Comparison of ENCODE assay signal across 12 cellular contexts in the genomic region with DNA sequence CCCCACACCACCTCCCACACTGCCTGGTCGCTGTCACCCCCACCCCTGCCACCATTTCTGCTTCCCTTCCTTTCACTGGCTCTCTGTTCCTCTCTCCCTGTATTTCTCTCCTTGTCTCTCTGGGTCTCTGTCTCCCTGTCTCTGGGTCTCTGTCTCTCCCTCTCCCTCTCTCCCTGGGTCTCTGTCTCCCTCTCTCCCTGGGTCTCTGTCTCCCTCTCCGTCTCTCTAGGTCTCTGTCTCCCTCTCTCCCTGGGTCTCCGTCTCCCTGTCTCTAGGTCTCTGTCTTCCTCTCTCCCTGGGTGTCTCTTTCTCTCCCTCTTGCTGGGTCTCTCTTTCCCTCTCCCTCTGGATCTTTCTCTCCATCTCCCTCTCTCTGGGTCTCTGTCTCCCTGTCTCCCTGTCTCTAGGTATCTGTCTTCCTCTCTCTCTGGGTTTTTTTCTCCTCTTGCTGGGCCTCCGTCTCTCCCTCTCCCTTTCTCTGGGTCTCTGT. TPM values are rescaled to one million over a fixed set of nuclear protein-coding genes. Genes with fewer than 3 reads are reported as not detected.
DNase-seq lines count a peak whose midpoint lies in the region; ATAC-seq and TF ChIP-seq lines count a peak whose summit lies in the region.
"Had no signal": no experiment of that assay in that cellular context is flagged by ENCODE, and none has a peak within 500 bp of the region (broad histone marks: within the 10 kb centered on the region; RNA-seq: fewer than 3 reads in every experiment).

No MANE protein-coding gene starts in this region.

- H3K4me3 Mint-ChIP-seq in activated T-helper 17 cell treated with anti-CD3 and anti-CD28 coated beads, Interleukin-2, amount 50 U/mL, for 72 hours, result no peak overlapping the region
- no peak overlapping the region for H3K4me3 Mint-ChIP-seq in glutamatergic neuron (ENCODE audit: unreplicated experiment)
- H3K4me3 Mint-ChIP-seq: neural crest cell had no signal

- TF ChIP-seq POLR2A in spleen (IDR thresholded peaks at IDR 0.05), result no peak
- TF ChIP-seq POLR2A in Peyer's patch (IDR thresholded peaks at IDR 0.05), result no peak

- no peaks in the 10 kb centered on the region for H3K36me3 Mint-ChIP-seq in activated T-helper 17 cell treated with anti-CD3 and anti-CD28 coated beads, Interleukin-2, amount 50 U/mL, for 72 hours (ENCODE audit: low read depth)
- H3K36me3 Mint-ChIP-seq in glutamatergic neuron (ENCODE audit: unreplicated experiment), result peaks cover 6% of the 10 kb centered on the region

- H2AFZ ChIP-seq in MM.1S (ENCODE audit: low read length), result no peak overlapping the region
- H2AFZ ChIP-seq in hepatocyte, result no peak overlapping the region

- no peaks in the 10 kb centered on the region; a peak in 1 of 22 replicates for H3K36me3 ChIP-seq in BLaER1 treated with 17β-estradiol and CSF1 and Interleukin-3, amounts not matched to agents 10 nM and 100 nM
- H3K36me3 ChIP-seq in spleen (peaks cover 0 to 6% (median 0%) of the 10 kb centered on the region in 6 donors), MM.1S (replicated peaks; ENCODE audit: insufficient read depth, low read length) (no peaks in the 10 kb centered on the region), Peyer's patch (no peaks in the 10 kb centered on the region), hepatocyte (replicated peaks; ENCODE audit: insufficient read depth, low read depth) (no peaks in the 10 kb centered on the region)

- H3K27me3 Mint-ChIP-seq in activated T-helper 17 cell treated with anti-CD3 and anti-CD28 coated beads, Interleukin-2, amount 50 U/mL, for 72 hours, result no peaks in the 10 kb centered on the region
- peaks cover 19% of the 10 kb centered on the region for H3K27me3 Mint-ChIP-seq in glutamatergic neuron (ENCODE audit: unreplicated experiment)

- peak overlapping the region in 3 of 10 experiments; percentile 5 to 11 (median 11); a peak in 3 of 20 replicates for H3K4me3 ChIP-seq in BLaER1 treated with 17β-estradiol and CSF1 and Interleukin-3, amounts not matched to agents 10 nM and 100 nM
- H3K4me3 ChIP-seq in spleen (no peak overlapping the region), MM.1S (ENCODE audit: low read length) (no peak overlapping the region), Peyer's patch (no peak overlapping the region), hepatocyte (no peak overlapping the region)

- H3K9me3 ChIP-seq in BLaER1 treated with 17β-estradiol and CSF1 and Interleukin-3, amounts not matched to agents 10 nM and 100 nM (replicated peaks in 1 of 11), result no peaks in the 10 kb centered on the region
- H3K9me3 ChIP-seq in spleen (no peaks in the 10 kb centered on the region), MM.1S (replicated peaks; ENCODE audit: insufficient read depth, low read length) (no peaks in the 10 kb centered on the region), Peyer's patch (no peaks in the 10 kb centered on the region), hepatocyte (ENCODE audit: low read depth) (no peaks in the 10 kb centered on the region)

- peak overlapping the region; percentile 84 for H3K27ac Mint-ChIP-seq in activated T-helper 17 cell treated with anti-CD3 and anti-CD28 coated beads, Interleukin-2, amount 50 U/mL, for 72 hours
- peak overlapping the region; percentile 6 for H3K27ac Mint-ChIP-seq in glutamatergic neuron (ENCODE audit: unreplicated experiment)

- no peak for ATAC-seq in activated T-helper 17 cell treated with anti-CD3 and anti-CD28 coated beads, Interleukin-2, amount 50 U/mL, for 72 hours (replicated peaks)

- peaks cover 25% of the 10 kb centered on the region for H3K4me1 Mint-ChIP-seq in activated T-helper 17 cell treated with anti-CD3 and anti-CD28 coated beads, Interleukin-2, amount 50 U/mL, for 72 hours
- peaks cover 19% of the 10 kb centered on the region for H3K4me1 Mint-ChIP-seq in glutamatergic neuron (ENCODE audit: low read depth, unreplicated experiment)

- peak overlapping the region; percentile 82 to 98 (median 95) for H3K4me2 ChIP-seq in BLaER1 treated with 17β-estradiol and CSF1 and Interleukin-3, amounts not matched to agents 10 nM and 100 nM
- no peak overlapping the region for H3K4me2 ChIP-seq in MM.1S (ENCODE audit: low read depth, low read length)
- H3K4me2 ChIP-seq in hepatocyte, result no peak overlapping the region

- H3K27me3 ChIP-seq in BLaER1 treated with 17β-estradiol and CSF1 and Interleukin-3, amounts not matched to agents 10 nM and 100 nM, result no peaks in the 10 kb centered on the region
- no peaks in the 10 kb centered on the region for H3K27me3 ChIP-seq in spleen (replicated peaks in 1 of 7)
- H3K27me3 ChIP-seq in MM.1S (replicated peaks; ENCODE audit: insufficient read depth, low read length), result no peaks in the 10 kb centered on the region
- H3K27me3 ChIP-seq in Peyer's patch, result no peaks in the 10 kb centered on the region
- no peaks in the 10 kb centered on the region for H3K27me3 ChIP-seq in hepatocyte

- intact Hi-C loops in spleen (cut with DNase I; ENCODE audit: low total_unique reads), result no loop called here

- H3K79me2 ChIP-seq in MM.1S (ENCODE audit: low read length), result no peaks in the 10 kb centered on the region
- no peaks in the 10 kb centered on the region for H3K79me2 ChIP-seq in hepatocyte

- H3K9ac ChIP-seq in BLaER1 treated with 17β-estradiol and CSF1 and Interleukin-3, amounts not matched to agents 10 nM and 100 nM, result peak overlapping the region; percentile 44 to 75 (median 60)
- H3K9ac ChIP-seq in MM.1S (ENCODE audit: low read length), result no peak overlapping the region

- DNase-seq in glutamatergic neuron, result no peak
- DNase-seq in spleen, result no peak
- no peak for DNase-seq in NCI-H446 treated with DMSO at 0.1 percent for 48 hours (lab: John Stamatoyannopoulos, UW)
- no peak for DNase-seq in MM.1S
- DNase-seq in Peyer's patch, result no peak
- DNase-seq in hepatocyte (ENCODE audit: low spot score), result no peak
- DNase-seq: activated T-cell treated with anti-CD3 and anti-CD28 coated beads, Interleukin-2, amount 50 U/mL, for 1 hour; central memory CD4-positive, alpha-beta T cell; NCI-H2081 had no signal

- H3F3A ChIP-seq in MM.1S (ENCODE audit: insufficient read depth, low read length), result no peaks in the 10 kb centered on the region

- TF ChIP-seq CTCF in glutamatergic neuron (IDR thresholded peaks at IDR 0.05; ENCODE audit: partially characterized antibody, unreplicated experiment), result no peak
- TF ChIP-seq CTCF in spleen (IDR thresholded peaks at IDR 0.05 in 8 of 11, conservative IDR thresholded peaks at IDR 0.05 in 3 of 11), result no peak
- no peak for TF ChIP-seq CTCF in MM.1S (IDR thresholded peaks at IDR 0.05; ENCODE audit: low read length)
- TF ChIP-seq CTCF in Peyer's patch (IDR thresholded peaks at IDR 0.05), result no peak
- no peak for TF ChIP-seq CTCF in hepatocyte (IDR thresholded peaks at IDR 0.05; ENCODE audit: poor library complexity)

- H3K9me2 ChIP-seq in MM.1S (replicated peaks; ENCODE audit: insufficient read depth, low read length) (no peaks in the 10 kb centered on the region), hepatocyte (replicated peaks; ENCODE audit: insufficient read depth) (no peaks in the 10 kb centered on the region)

- H4K20me1 ChIP-seq in BLaER1 treated with 17β-estradiol and CSF1 and Interleukin-3, amounts not matched to agents 10 nM and 100 nM, result peaks cover 14 to 89% (median 46%) of the 10 kb centered on the region in 11 experiments; a peak in 18 of 22 replicates
- H4K20me1 ChIP-seq in MM.1S (ENCODE audit: insufficient read depth, low read length), result no peaks in the 10 kb centered on the region
- H4K20me1 ChIP-seq in hepatocyte (ENCODE audit: insufficient read depth, poor library complexity, severe bottlenecking), result no peaks in the 10 kb centered on the region

- WGBS in spleen, 5 donors, result 81 to 96% (median 86%) methylated on average over 4 of the region's 4 CpGs
- WGBS in hepatocyte (ENCODE audit: low lambda C conversion rate, missing lambda C conversion rate), result 88% methylated on average over 4 of the region's 4 CpGs

- H3K4me1 ChIP-seq in BLaER1 treated with 17β-estradiol and CSF1 and Interleukin-3, amounts not matched to agents 10 nM and 100 nM, result peaks cover 72 to 86% (median 80%) of the 10 kb centered on the region in 10 experiments
- H3K4me1 ChIP-seq in spleen (peaks cover 8 to 70% (median 43%) of the 10 kb centered on the region in 6 donors), MM.1S (ENCODE audit: low read length) (no peaks in the 10 kb centered on the region), Peyer's patch (peaks cover 0 to 15% (median 3%) of the 10 kb centered on the region in 4 donors), hepatocyte (ENCODE audit: insufficient read depth) (peaks cover 12% of the 10 kb centered on the region)

- H3K27ac ChIP-seq in BLaER1 treated with 17β-estradiol and CSF1 and Interleukin-3, amounts not matched to agents 10 nM and 100 nM, result peak overlapping the region; percentile 41 to 92 (median 71); a peak in 20 of 22 replicates
- H3K27ac ChIP-seq in spleen, result peak overlapping the region in 5 of 8 donors; percentile 10 to 78 (median 69)
- no peak overlapping the region for H3K27ac ChIP-seq in MM.1S (ENCODE audit: low read length)
- peak overlapping the region in 2 of 4 donors; percentile 40 to 52 for H3K27ac ChIP-seq in Peyer's patch
- no peak overlapping the region for H3K27ac ChIP-seq in hepatocyte

- no peaks in the 10 kb centered on the region for H3K9me3 Mint-ChIP-seq in activated T-helper 17 cell treated with anti-CD3 and anti-CD28 coated beads, Interleukin-2, amount 50 U/mL, for 72 hours
- peaks cover 7% of the 10 kb centered on the region for H3K9me3 Mint-ChIP-seq in glutamatergic neuron (ENCODE audit: unreplicated experiment)
- H3K9me3 Mint-ChIP-seq: neural crest cell had no signal

RNA-seq across cellular contexts. Expression of a gene that starts 21.6 kb away (rescaled TPM):
- total RNA-seq in activated T-helper 17 cell treated with anti-CD3 and anti-CD28 coated beads, Interleukin-2, amount 50 U/mL, for 72 hours, result 10 to 100 TPM; 10.6 to 11.4 TPM
- total RNA-seq in glutamatergic neuron (ENCODE audit: unreplicated experiment), result 12.0 TPM
- 10 to 100 TPM in 4 of 7 donors, 1 to 10 TPM in 3; 4.4 to 23.1 (median 10.3) TPM for total RNA-seq in spleen
- polyA plus RNA-seq in spleen, result 1 to 10 TPM; 1.7 to 3.5 (median 2.2) TPM
- 10 to 100 TPM in 2 of 4 donors, 1 to 10 TPM in 2; 9.9 to 16.0 (median 10.9) TPM for total RNA-seq in Peyer's patch
- total RNA-seq in hepatocyte, result 4.1 and 5.0 TPM in 2 replicates
- 3.9 and 7.6 TPM in 2 replicates for polyA plus RNA-seq in hepatocyte

RNA-seq across cellular contexts. Expression of a gene that starts 25.1 kb away (rescaled TPM):
- 10 to 100 TPM in 1 of 2 donors, 1 to 10 TPM in 1; 7.8 to 13.6 TPM for total RNA-seq in activated T-helper 17 cell treated with anti-CD3 and anti-CD28 coated beads, Interleukin-2, amount 50 U/mL, for 72 hours
- 28.8 TPM for total RNA-seq in glutamatergic neuron (ENCODE audit: unreplicated experiment)
- total RNA-seq in spleen, result 10 to 100 TPM in 3 of 7 donors, 1 to 10 TPM in 4; 4.7 to 15.7 (median 8.8) TPM
- 10 to 100 TPM in 1 of 3 donors, 1 to 10 TPM in 2; 3.1 to 11.3 (median 6.4) TPM for polyA plus RNA-seq in spleen
- total RNA-seq in Peyer's patch, result 10 to 100 TPM in 2 of 4 donors, 1 to 10 TPM in 2; 5.1 to 21.5 (median 9.4) TPM
- 2.0 and 2.5 TPM in 2 replicates for total RNA-seq in hepatocyte
- 4.5 and 4.8 TPM in 2 replicates for polyA plus RNA-seq in hepatocyte

RNA-seq across cellular contexts. Expression of a gene that starts 45.7 kb away (rescaled TPM):
- under 1 TPM in 1 of 2 donors, not detected in 1; 0.48 TPM for total RNA-seq in activated T-helper 17 cell treated with anti-CD3 and anti-CD28 coated beads, Interleukin-2, amount 50 U/mL, for 72 hours
- 92.3 TPM for total RNA-seq in glutamatergic neuron (ENCODE audit: unreplicated experiment)
- total RNA-seq in spleen, result under 1 TPM in 2 of 7 donors, not detected in 5; 0.28 to 0.49 TPM
- under 1 TPM; 0.15 to 0.74 (median 0.50) TPM for polyA plus RNA-seq in spleen
- total RNA-seq in Peyer's patch, result 1 to 10 TPM in 2 of 4 donors, under 1 TPM in 1, not detected in 1; 0.70 to 2.0 (median 1.7) TPM
- total RNA-seq in hepatocyte, result 0.40 and 1.5 TPM in 2 replicates
- 4.9 and 9.1 TPM in 2 replicates for polyA plus RNA-seq in hepatocyte

RNA-seq across cellular contexts. Expression of a gene that starts 51.8 kb away (rescaled TPM):
- total RNA-seq in activated T-helper 17 cell treated with anti-CD3 and anti-CD28 coated beads, Interleukin-2, amount 50 U/mL, for 72 hours, result not detected
- total RNA-seq in glutamatergic neuron (ENCODE audit: unreplicated experiment), result 55.3 TPM
- total RNA-seq in spleen, result 1 to 10 TPM in 4 of 7 donors, under 1 TPM in 2, not detected in 1; 0.20 to 7.0 (median 1.1) TPM
- 1 to 10 TPM; 5.2 to 8.0 (median 6.3) TPM for polyA plus RNA-seq in spleen
- 10 to 100 TPM in 3 of 4 donors, 1 to 10 TPM in 1; 4.0 to 28.9 (median 23.3) TPM for total RNA-seq in Peyer's patch
- 8.6 and 13.9 TPM in 2 replicates for total RNA-seq in hepatocyte
- 28.4 and 42.2 TPM in 2 replicates for polyA plus RNA-seq in hepatocyte

Comparison
In these comparisons a context has a peak if more than half of its experiments do, and no peak if none do; other contexts are left out.
1. H3K27ac ChIP-seq: peak in BLaER1 treated with 17β-estradiol and CSF1 and Interleukin-3, amounts not matched to agents 10 nM and 100 nM (11 of 11) and spleen (5 of 8); none in MM.1S (single experiment) and hepatocyte (single experiment).
2. H3K4me2 ChIP-seq: peak in BLaER1 treated with 17β-estradiol and CSF1 and Interleukin-3, amounts not matched to agents 10 nM and 100 nM (11 of 11); none in MM.1S (single experiment) and hepatocyte (single experiment).
3. RNA of a gene that starts 45.7 kb away (total RNA-seq): 92.3 TPM in glutamatergic neuron (single experiment); 0.70 to 2.0 TPM in Peyer's patch, 0.40 to 1.5 TPM in hepatocyte, 0.48 TPM in activated T-helper 17 cell treated with anti-CD3 and anti-CD28 coated beads, Interleukin-2, amount 50 U/mL, for 72 hours and 0.28 to 0.49 TPM in spleen; every median in the first group is over 10 times any median in the second.